ENCODE assay signal across 1 cellular context in the genomic region with DNA sequence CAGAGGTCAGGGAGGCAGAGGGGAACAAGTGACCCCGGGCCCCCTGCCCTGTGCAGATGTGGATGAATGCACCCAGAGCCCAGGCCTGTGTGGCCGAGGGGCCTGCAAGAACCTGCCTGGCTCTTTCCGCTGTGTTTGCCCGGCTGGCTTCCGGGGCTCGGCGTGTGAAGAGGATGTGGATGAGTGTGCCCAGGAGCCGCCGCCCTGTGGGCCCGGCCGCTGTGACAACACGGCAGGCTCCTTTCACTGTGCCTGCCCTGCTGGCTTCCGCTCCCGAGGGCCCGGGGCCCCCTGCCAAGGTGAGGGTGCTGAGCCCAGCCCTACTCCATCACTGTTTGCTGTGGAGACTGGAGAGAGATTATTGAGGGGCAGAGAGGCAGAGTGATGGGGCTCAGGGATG.
TF ChIP-seq lines count a peak whose summit lies in the region.

No MANE protein-coding gene starts in this region.

TF ChIP-seq in GM23338, 12 proteins besides CTCF, POLR2A, EP300 and RAD21 (continued from another document):
- no peak for TF ChIP-seq CREB1 (CRISPR knock-in tag; IDR thresholded peaks at IDR 0.05; ENCODE audit: low read depth)
- no peak for TF ChIP-seq JUNB (IDR thresholded peaks at IDR 0.05; ENCODE audit: unreplicated experiment)
